ENCODE assay signal across 1 cellular context in the genomic region with DNA sequence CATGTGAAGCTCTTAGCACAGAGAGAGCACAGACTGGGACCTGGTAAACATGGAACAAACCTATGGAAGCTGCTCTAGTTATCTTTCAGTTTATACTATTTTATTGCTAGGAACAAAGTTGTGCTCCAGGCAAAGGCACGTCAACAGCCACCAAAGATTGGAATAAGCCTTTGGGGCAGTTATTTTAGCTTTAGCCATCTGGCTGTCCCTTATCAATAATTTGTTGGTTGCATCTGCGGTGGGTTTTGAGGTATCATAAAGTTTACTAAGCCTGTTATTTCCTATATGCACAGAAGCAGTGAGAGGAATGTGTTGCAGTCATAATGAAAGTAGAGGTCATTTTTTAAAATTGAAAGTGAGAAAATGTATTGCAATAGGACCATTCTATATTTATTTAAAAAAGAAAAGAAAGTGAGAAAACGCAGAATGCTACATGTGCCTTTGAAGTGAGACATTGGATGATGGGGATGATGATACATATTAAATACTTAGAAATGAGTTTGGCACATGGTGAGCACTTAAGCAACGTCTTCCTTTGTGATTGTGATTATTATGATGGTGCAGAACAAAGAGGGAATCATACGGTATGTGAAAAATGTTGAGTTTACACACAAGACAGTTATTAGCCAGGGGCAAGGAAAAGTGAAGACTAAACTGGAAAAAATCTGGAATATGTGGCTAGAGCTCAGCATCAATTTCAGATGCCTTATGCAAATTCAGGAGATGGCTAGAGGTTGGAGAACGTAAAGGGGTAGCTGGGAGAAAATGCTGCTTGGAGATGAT.
TF ChIP-seq lines count a peak whose summit lies in the region.

No MANE protein-coding gene starts in this region.

TF ChIP-seq in GM12878, 131 proteins besides CTCF, POLR2A, EP300 and RAD21 (continued from another document):
- TF ChIP-seq, protein P1, sequence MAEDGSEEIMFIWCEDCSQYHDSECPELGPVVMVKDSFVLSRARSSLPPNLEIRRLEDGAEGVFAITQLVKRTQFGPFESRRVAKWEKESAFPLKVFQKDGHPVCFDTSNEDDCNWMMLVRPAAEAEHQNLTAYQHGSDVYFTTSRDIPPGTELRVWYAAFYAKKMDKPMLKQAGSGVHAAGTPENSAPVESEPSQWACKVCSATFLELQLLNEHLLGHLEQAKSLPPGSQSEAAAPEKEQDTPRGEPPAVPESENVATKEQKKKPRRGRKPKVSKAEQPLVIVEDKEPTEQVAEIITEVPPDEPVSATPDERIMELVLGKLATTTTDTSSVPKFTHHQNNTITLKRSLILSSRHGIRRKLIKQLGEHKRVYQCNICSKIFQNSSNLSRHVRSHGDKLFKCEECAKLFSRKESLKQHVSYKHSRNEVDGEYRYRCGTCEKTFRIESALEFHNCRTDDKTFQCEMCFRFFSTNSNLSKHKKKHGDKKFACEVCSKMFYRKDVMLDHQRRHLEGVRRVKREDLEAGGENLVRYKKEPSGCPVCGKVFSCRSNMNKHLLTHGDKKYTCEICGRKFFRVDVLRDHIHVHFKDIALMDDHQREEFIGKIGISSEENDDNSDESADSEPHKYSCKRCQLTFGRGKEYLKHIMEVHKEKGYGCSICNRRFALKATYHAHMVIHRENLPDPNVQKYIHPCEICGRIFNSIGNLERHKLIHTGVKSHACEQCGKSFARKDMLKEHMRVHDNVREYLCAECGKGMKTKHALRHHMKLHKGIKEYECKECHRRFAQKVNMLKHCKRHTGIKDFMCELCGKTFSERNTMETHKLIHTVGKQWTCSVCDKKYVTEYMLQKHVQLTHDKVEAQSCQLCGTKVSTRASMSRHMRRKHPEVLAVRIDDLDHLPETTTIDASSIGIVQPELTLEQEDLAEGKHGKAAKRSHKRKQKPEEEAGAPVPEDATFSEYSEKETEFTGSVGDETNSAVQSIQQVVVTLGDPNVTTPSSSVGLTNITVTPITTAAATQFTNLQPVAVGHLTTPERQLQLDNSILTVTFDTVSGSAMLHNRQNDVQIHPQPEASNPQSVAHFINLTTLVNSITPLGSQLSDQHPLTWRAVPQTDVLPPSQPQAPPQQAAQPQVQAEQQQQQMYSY (CRISPR knock-in tag; IDR thresholded peaks at IDR 0.05): no peak
- TF ChIP-seq RFX5 (IDR thresholded peaks at IDR 0.05; ENCODE audit: low read depth, low read length) (no peak), CBX3 (IDR thresholded peaks at IDR 0.05; ENCODE audit: borderline replicate concordance, low read depth) (no peak), ZSCAN29 (IDR thresholded peaks at IDR 0.05) (no peak), KDM1A (IDR thresholded peaks at IDR 0.05; ENCODE audit: borderline replicate concordance) (no peak), CHD2 (IDR thresholded peaks at IDR 0.05; ENCODE audit: borderline replicate concordance, low read depth, low read length) (no peak), RUNX3 (IDR thresholded peaks at IDR 0.05; ENCODE audit: low read length) (peak; percentile 75), NFIC (IDR thresholded peaks at IDR 0.05; ENCODE audit: low read depth, low read length) (peak; percentile 93), SPI1 (IDR thresholded peaks at IDR 0.05; ENCODE audit: borderline replicate concordance, insufficient read depth, low read depth, low read length) (no peak), SIN3A (IDR thresholded peaks at IDR 0.05; ENCODE audit: low read depth, low read length) (no peak), HDAC6 (IDR thresholded peaks at IDR 0.05; ENCODE audit: unreplicated experiment) (no peak), ZNF207 (IDR thresholded peaks at IDR 0.05; ENCODE audit: borderline replicate concordance) (no peak), FOXM1 (IDR thresholded peaks at IDR 0.05; ENCODE audit: low read depth, low read length) (0 out of 2 replicates have a peak, but pooled peaks have one; percentile 69), MTA2 (IDR thresholded peaks at IDR 0.05; ENCODE audit: low read depth) (peak; percentile 57; the same call in 1 of the 2 replicates)
- TF ChIP-seq, protein P2, sequence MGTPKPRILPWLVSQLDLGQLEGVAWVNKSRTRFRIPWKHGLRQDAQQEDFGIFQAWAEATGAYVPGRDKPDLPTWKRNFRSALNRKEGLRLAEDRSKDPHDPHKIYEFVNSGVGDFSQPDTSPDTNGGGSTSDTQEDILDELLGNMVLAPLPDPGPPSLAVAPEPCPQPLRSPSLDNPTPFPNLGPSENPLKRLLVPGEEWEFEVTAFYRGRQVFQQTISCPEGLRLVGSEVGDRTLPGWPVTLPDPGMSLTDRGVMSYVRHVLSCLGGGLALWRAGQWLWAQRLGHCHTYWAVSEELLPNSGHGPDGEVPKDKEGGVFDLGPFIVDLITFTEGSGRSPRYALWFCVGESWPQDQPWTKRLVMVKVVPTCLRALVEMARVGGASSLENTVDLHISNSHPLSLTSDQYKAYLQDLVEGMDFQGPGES (IDR thresholded peaks at IDR 0.05): no peak
- TF ChIP-seq, protein P3, sequence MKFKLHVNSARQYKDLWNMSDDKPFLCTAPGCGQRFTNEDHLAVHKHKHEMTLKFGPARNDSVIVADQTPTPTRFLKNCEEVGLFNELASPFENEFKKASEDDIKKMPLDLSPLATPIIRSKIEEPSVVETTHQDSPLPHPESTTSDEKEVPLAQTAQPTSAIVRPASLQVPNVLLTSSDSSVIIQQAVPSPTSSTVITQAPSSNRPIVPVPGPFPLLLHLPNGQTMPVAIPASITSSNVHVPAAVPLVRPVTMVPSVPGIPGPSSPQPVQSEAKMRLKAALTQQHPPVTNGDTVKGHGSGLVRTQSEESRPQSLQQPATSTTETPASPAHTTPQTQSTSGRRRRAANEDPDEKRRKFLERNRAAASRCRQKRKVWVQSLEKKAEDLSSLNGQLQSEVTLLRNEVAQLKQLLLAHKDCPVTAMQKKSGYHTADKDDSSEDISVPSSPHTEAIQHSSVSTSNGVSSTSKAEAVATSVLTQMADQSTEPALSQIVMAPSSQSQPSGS (IDR thresholded peaks at IDR 0.05; ENCODE audit: low read length): peak; percentile 94
